ENCODE assay signal across 5 cellular contexts in genomic region chr5:138143592-138143991, GRCh38. TPM values are rescaled to one million over a fixed set of nuclear protein-coding genes. Genes with fewer than 3 reads are reported as not detected.
"Had no signal": no experiment of that assay in that cellular context is flagged by ENCODE, and none has a peak within 500 bp of the region (broad histone marks: within the 10 kb centered on the region; RNA-seq: fewer than 3 reads in every experiment).

No MANE protein-coding gene starts in this region.

RNA-seq across cellular contexts. Expression of gene NME5, which starts 4.4 kb away (rescaled TPM):
- total RNA-seq: GM23248, HT1080 had no signal
- polyA plus RNA-seq: GM23248 had no signal

RNA-seq across cellular contexts. Expression of gene WNT8A, which starts 59.8 kb away (rescaled TPM):
- total RNA-seq: GM23248, H4, HFFc6, HT1080, IMR-90 had no signal
- polyA plus RNA-seq: GM23248, IMR-90 had no signal
